ENCODE assay signal across 8 cellular contexts in the genomic region with DNA sequence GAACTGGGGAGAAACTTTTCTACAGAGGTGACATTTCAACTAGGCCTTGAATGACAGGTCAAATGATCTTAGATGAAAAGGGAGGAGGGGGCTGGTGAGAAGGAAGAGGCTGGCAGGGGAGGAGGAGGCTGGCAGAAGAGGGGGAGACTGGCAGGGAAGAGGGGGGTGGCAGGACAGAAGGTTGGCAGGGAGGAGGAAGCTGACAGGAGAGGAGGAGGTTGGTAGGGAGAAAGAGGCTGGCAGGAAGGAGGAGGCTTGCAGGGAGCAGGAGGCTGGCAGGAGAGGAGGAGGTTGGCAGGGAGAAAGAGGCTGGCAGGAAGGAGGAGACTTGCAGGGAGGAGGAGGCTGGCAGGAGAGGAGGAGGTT.
A peak's percentile ranks its signal among the peaks of the same experiment; 100 is the strongest.
DNase-seq lines count a peak whose midpoint lies in the region; ATAC-seq and TF ChIP-seq lines count a peak whose summit lies in the region.

No MANE protein-coding gene starts in this region.

- H3K36me3 Mint-ChIP-seq in CD14-positive monocyte, result peaks cover 0 to 3% of the 10 kb centered on the region in 2 donors
- peaks cover 2% of the 10 kb centered on the region for H3K36me3 Mint-ChIP-seq in central memory CD8-positive, alpha-beta T cell (ENCODE audit: insufficient read depth)
- no peaks in the 10 kb centered on the region for H3K36me3 Mint-ChIP-seq in nephron progenitor cell (ENCODE audit: low read depth)

- ATAC-seq in central memory CD8-positive, alpha-beta T cell (replicated peaks; ENCODE audit: extremely low read depth, poor library complexity, severe bottlenecking), result no peak
- no peak for ATAC-seq in GM19455 (IDR thresholded peaks at IDR 0.05; ENCODE audit: unreplicated experiment)
- ATAC-seq in HG03342 (IDR thresholded peaks at IDR 0.05; ENCODE audit: unreplicated experiment), result no peak
- ATAC-seq in HG02610 (IDR thresholded peaks at IDR 0.05; ENCODE audit: unreplicated experiment), result no peak
- ATAC-seq in HG02938 (IDR thresholded peaks at IDR 0.05; ENCODE audit: unreplicated experiment), result no peak

- no peak for TF ChIP-seq CTCF in CD14-positive monocyte (IDR thresholded peaks at IDR 0.05)
- no peak for TF ChIP-seq CTCF in nephron progenitor cell (IDR thresholded peaks at IDR 0.05)

- H3K4me3 Mint-ChIP-seq in CD14-positive monocyte (peak overlapping the region; percentile 39 to 80), nephron progenitor cell (peak overlapping the region; percentile 47)
- H3K4me3 Mint-ChIP-seq in central memory CD8-positive, alpha-beta T cell, result peak overlapping the region; percentile 77

- intact Hi-C loops in CD14-positive monocyte (cut with micrococcal nuclease), result no loop called here

- DNase-seq in CD14-positive monocyte (ENCODE audit: low spot score) (no peak), nephron progenitor cell (no peak)
- no peak for DNase-seq in Jurkat, Clone E6-1 (ENCODE audit: low read depth, low spot score)
- no peak for DNase-seq in central memory CD8-positive, alpha-beta T cell (ENCODE audit: low spot score in 2 of 2)

- H3K9me3 Mint-ChIP-seq in CD14-positive monocyte, result peaks cover 2 to 18% (median 15%) of the 10 kb centered on the region in 7 donors
- no peaks in the 10 kb centered on the region for H3K9me3 Mint-ChIP-seq in central memory CD8-positive, alpha-beta T cell
- peaks cover 23% of the 10 kb centered on the region for H3K9me3 Mint-ChIP-seq in nephron progenitor cell

- H3K4me1 Mint-ChIP-seq in CD14-positive monocyte (peaks cover 12% of the 10 kb centered on the region), nephron progenitor cell (peaks cover 17% of the 10 kb centered on the region)
- H3K4me1 Mint-ChIP-seq in central memory CD8-positive, alpha-beta T cell, result peaks cover 16% of the 10 kb centered on the region

- H3K27me3 Mint-ChIP-seq in CD14-positive monocyte (ENCODE audit: low read depth in 3 of 3) (peaks cover 40 to 50% (median 45%) of the 10 kb centered on the region in 3 donors), nephron progenitor cell (ENCODE audit: low read depth, poor library complexity) (peaks cover 55% of the 10 kb centered on the region)
- peaks cover 35% of the 10 kb centered on the region for H3K27me3 Mint-ChIP-seq in central memory CD8-positive, alpha-beta T cell

- H3K27ac Mint-ChIP-seq in CD14-positive monocyte, result no peak overlapping the region
- H3K27ac Mint-ChIP-seq in central memory CD8-positive, alpha-beta T cell (ENCODE audit: low read depth), result no peak overlapping the region
- H3K27ac Mint-ChIP-seq in nephron progenitor cell, result no peak overlapping the region

- H3K4me3 ChIP-seq in Jurkat, Clone E6-1 (ENCODE audit: low read length), result peak overlapping the region; percentile 50
